ENCODE assay signal across 8 cellular contexts in the genomic region with DNA sequence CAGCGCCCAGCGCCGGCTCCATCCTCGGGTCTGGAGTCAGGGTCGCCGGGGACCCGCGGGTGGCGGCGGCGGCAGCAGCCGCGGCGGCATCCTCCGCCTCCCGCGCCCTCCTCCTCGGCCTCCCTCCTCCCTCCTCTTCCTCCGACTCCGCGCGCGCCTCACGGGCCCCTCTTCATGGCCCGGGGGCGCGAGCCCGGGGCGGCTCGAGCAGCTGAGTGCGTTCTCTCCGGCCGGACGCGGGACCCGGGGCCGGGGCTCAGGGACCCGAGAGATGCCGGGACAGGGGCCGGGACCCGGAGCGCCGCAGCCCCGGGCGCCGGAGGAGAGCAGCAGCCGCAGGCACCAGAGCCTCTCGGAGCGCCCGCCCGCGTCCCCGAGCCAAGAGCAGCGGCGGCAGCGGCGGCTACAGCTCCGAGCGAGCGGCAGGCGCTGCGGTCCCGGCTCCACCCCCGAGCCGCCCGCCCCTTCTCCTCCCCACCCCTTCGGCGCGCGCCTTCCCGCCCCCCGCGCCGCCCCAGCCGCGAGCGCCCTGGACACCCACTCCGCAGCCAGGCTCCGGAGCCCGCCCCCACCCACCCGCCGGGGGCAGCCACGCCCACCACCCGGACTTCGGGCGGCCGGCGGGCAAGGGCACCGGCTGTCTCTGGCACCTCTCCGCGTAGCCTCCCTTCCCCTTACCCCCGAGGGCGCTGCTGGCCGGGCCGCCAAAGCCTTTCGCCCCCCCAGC. TPM values are rescaled to one million over a fixed set of nuclear protein-coding genes. Genes with fewer than 3 reads are reported as not detected.
DNase-seq lines count a peak whose midpoint lies in the region; ATAC-seq, FAIRE-seq and TF ChIP-seq lines count a peak whose summit lies in the region.

A gene with protein sequence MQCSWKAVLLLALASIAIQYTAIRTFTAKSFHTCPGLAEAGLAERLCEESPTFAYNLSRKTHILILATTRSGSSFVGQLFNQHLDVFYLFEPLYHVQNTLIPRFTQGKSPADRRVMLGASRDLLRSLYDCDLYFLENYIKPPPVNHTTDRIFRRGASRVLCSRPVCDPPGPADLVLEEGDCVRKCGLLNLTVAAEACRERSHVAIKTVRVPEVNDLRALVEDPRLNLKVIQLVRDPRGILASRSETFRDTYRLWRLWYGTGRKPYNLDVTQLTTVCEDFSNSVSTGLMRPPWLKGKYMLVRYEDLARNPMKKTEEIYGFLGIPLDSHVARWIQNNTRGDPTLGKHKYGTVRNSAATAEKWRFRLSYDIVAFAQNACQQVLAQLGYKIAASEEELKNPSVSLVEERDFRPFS (minus strand): TSS at position 417 of the 727 bp plus-strand sequence. CDS start 14,699 bp downstream, outside the sequence.

- H3K4me2 ChIP-seq in PC-3 (ENCODE audit: low read length): peak within 1 kb of the TSS; percentile 31; the same call in 1 of the 2 replicates
- peak within 1 kb of the TSS; percentile 42 for H3K4me2 ChIP-seq in HepG2 (ENCODE audit: low read depth, low read length)

- no peaks in the 10 kb centered on the region for H3K4me1 ChIP-seq in PC-3 (ENCODE audit: insufficient read depth, low read length)
- no peaks in the 10 kb centered on the region for H3K4me1 ChIP-seq in HepG2 (ENCODE audit: insufficient read depth, low read length)

- WGBS in HepG2 (ENCODE audit: low lambda C conversion rate): 0% methylated on average over 5 of the region's 96 CpGs

- no peak within 1 kb of the TSS for H3K27ac ChIP-seq in PC-3 (ENCODE audit: low read length)
- no peak within 1 kb of the TSS for H3K27ac ChIP-seq in HepG2 (ENCODE audit: extremely low read length, insufficient read depth, low read length)

- H3K4me3 Mint-ChIP-seq in dendritic cell treated with granulocyte-macrophage colony-stimulating factor and Interleukin-4, amounts not matched to agents 40 ng/mL and 50 ng/mL, for 4 days: peak within 1 kb of the TSS; percentile 48

- H3K9me3 Mint-ChIP-seq in dendritic cell treated with granulocyte-macrophage colony-stimulating factor and Interleukin-4, amounts not matched to agents 40 ng/mL and 50 ng/mL, for 4 days: no peaks in the 10 kb centered on the region

- BruUV-seq in PC-3 (replicated peaks; lab: Mats Ljungman, UMichigan) (no TSS peak), HepG2 (replicated peaks; lab: Mats Ljungman, UMichigan) (no TSS peak)

- TF ChIP-seq POLR2A in HepG2 (IDR thresholded peaks at IDR 0.05; ENCODE audit: insufficient read depth in 1 of 2, low read depth in 2 of 2, low read length in 2 of 2): no peak

- H3K9ac ChIP-seq in PC-3 (ENCODE audit: low read length) (no peak within 1 kb of the TSS), HepG2 (ENCODE audit: insufficient read depth, low read depth, low read length) (no peak within 1 kb of the TSS)

- FAIRE-seq in HepG2 (lab: Jason Lieb, UNC) (no peak), GM19239 (lab: Jason Lieb, UNC) (no peak)

- POLR2A ChIA-PET in PC-3 (lab: Charles Lee; ENCODE audit: unreplicated experiment) (no interaction called here), HepG2 (lab: Yijun Ruan, JAX) (no interaction called here)

- DNase-seq in activated CD4-positive, CD25-positive, alpha-beta regulatory T cell (lab: John Stamatoyannopoulos, UW): no peak
- DNase-seq in PC-3 (no peak), HepG2 (ENCODE audit: low spot score) (no peak), GM19239 (ENCODE audit: insufficient read length, low spot score) (no peak), HCEC 1CT (no peak)
- DNase-seq in stimulated activated naive CD8-positive, alpha-beta T cell treated with anti-CD3 and anti-CD28 coated beads, Interleukin-15, Interleukin-2, amounts not matched to agents 100 U/mL and 50 U/mL, for 24 hours: peak; percentile 36

- in situ Hi-C loops in HepG2 (cut with HindIII; ENCODE audit: extremely low pct_ligation_motif_present, low pct_unique_long_range_greater_than_20kb): no loop called here

- peaks cover 82% of the 10 kb centered on the region for H3K27me3 ChIP-seq in PC-3 (ENCODE audit: low read length)
- peaks cover 33 to 89% of the 10 kb centered on the region in 2 experiments for H3K27me3 ChIP-seq in HepG2 (ENCODE audit: control insufficient read depth in 1 of 2, insufficient read depth in 2 of 2, low read length in 2 of 2)

- H3K4me1 Mint-ChIP-seq in dendritic cell treated with granulocyte-macrophage colony-stimulating factor and Interleukin-4, amounts not matched to agents 40 ng/mL and 50 ng/mL, for 4 days (ENCODE audit: low read depth): no peaks in the 10 kb centered on the region

- ATAC-seq in activated CD4-positive, CD25-positive, alpha-beta regulatory T cell treated with anti-CD3 and anti-CD28 coated beads, Interleukin-2, amount 50 U/mL, for 24 hours: peak; percentile 14 to 21
- ATAC-seq in PC-3 (no peak), HepG2 (peak; percentile 47)
- ATAC-seq in stimulated activated naive CD8-positive, alpha-beta T cell treated with anti-CD3 and anti-CD28 coated beads, Interleukin-15, Interleukin-2, amounts not matched to agents 100 U/mL and 50 U/mL, for 24 hours: peak; percentile 15

- no peak for TF ChIP-seq RAD21 in HepG2 (CRISPR knock-in tag; IDR thresholded peaks at IDR 0.05)

- no peak for TF ChIP-seq EP300 in HepG2 (IDR thresholded peaks at IDR 0.05; ENCODE audit: low read depth in 2 of 2, low read length in 2 of 2)
- no peak for TF ChIP-seq EP300 in HepG2 (CRISPR knock-in tag; IDR thresholded peaks at IDR 0.05; ENCODE audit: borderline replicate concordance)

- H3K9me2 ChIP-seq in PC-3 (replicated peaks; ENCODE audit: low read length): no peaks in the 10 kb centered on the region

- H4K20me1 ChIP-seq in PC-3 (ENCODE audit: low read length): no peaks in the 10 kb centered on the region
- peaks cover 8% of the 10 kb centered on the region; the same call in 1 of the 2 replicates for H4K20me1 ChIP-seq in HepG2 (ENCODE audit: insufficient read depth, low read length)

- peaks cover 81% of the 10 kb centered on the region for H3K27me3 Mint-ChIP-seq in dendritic cell treated with granulocyte-macrophage colony-stimulating factor and Interleukin-4, amounts not matched to agents 40 ng/mL and 50 ng/mL, for 4 days

- no peaks in the 10 kb centered on the region for H3K36me3 Mint-ChIP-seq in dendritic cell treated with granulocyte-macrophage colony-stimulating factor and Interleukin-4, amounts not matched to agents 40 ng/mL and 50 ng/mL, for 4 days (ENCODE audit: low read depth)

- H3K36me3 ChIP-seq in PC-3 (ENCODE audit: low read depth, low read length) (no peaks in the 10 kb centered on the region), HepG2 (replicated peaks in 1 of 2; ENCODE audit: control insufficient read depth in 1 of 2, insufficient read depth in 2 of 2, low read length in 2 of 2) (no peaks in the 10 kb centered on the region)

- no peaks in the 10 kb centered on the region for H3F3A ChIP-seq in PC-3 (ENCODE audit: low read length, unreplicated experiment)

- intact Hi-C loops in PC-3 (cut with micrococcal nuclease) (no loop called here), HepG2 (cut with micrococcal nuclease; ENCODE audit: unreplicated experiment) (no loop called here)
- intact Hi-C loops in dendritic cell treated with granulocyte-macrophage colony-stimulating factor and Interleukin-4, amounts not matched to agents 40 ng/mL and 50 ng/mL, for 4 days (cut with micrococcal nuclease): no loop called here

- TF ChIP-seq CTCF in PC-3 (conservative IDR thresholded peaks at IDR 0.05; ENCODE audit: low read depth, low read length) (no peak), HepG2 (CRISPR knock-in tag; IDR thresholded peaks at IDR 0.05) (no peak)

- no peaks in the 10 kb centered on the region for H3K9me3 ChIP-seq in PC-3 (ENCODE audit: low read length)
- H3K9me3 ChIP-seq in HepG2 (ENCODE audit: low read length): no peaks in the 10 kb centered on the region

- H2AFZ ChIP-seq in PC-3 (ENCODE audit: low read length) (no peak within 1 kb of the TSS), HepG2 (ENCODE audit: low read length) (no peak within 1 kb of the TSS)

- H3K79me2 ChIP-seq in PC-3 (ENCODE audit: low read length) (no peaks in the 10 kb centered on the region), HepG2 (ENCODE audit: insufficient read depth, low read length) (no peaks in the 10 kb centered on the region)

- H3K27ac Mint-ChIP-seq in dendritic cell treated with granulocyte-macrophage colony-stimulating factor and Interleukin-4, amounts not matched to agents 40 ng/mL and 50 ng/mL, for 4 days: no peak within 1 kb of the TSS

- peak within 1 kb of the TSS; percentile 32; the same call in 1 of the 2 replicates for H3K4me3 ChIP-seq in PC-3 (ENCODE audit: low read length)
- H3K4me3 ChIP-seq in HepG2 (replicated peaks in 1 of 3; ENCODE audit: insufficient read depth in 1 of 3, low read depth in 2 of 3, low read length in 3 of 3): peak within 1 kb of the TSS in 1 of 3 experiments; percentile 54; a peak in 2 of 6 replicates

- CTCF ChIA-PET in PC-3 (lab: Charles Lee) (no interaction called here), HepG2 (lab: Yijun Ruan, JAX; ENCODE audit: low intra/inter-chr PET ratio, low total read pairs) (no interaction called here)

TF ChIP-seq in HepG2, 621 proteins besides CTCF, POLR2A, EP300 and RAD21 (continues in another document):
- TF ChIP-seq ZBTB7B (CRISPR knock-in tag; IDR thresholded peaks at IDR 0.05) (no peak), CAMTA2 (CRISPR knock-in tag; IDR thresholded peaks at IDR 0.05; ENCODE audit: borderline replicate concordance) (no peak), KDM3A (CRISPR knock-in tag; IDR thresholded peaks at IDR 0.05; ENCODE audit: low read depth) (no peak)

RNA-seq across cellular contexts. Expression of the gene that starts here (rescaled TPM):
- total RNA-seq in PC-3 (2014; rRNA removed): not detected in 2 replicates
- total RNA-seq in HepG2 (2016; rRNA removed; fragmentation: Illumina TruSeq; extraction: Trizol): not detected in 2 replicates
- total RNA-seq in HepG2 (2016; cell fraction: cytosol; rRNA removed; fragmentation: Illumina TruSeq; extraction: Trizol; ENCODE audit: low read depth): not detected in 2 replicates
- total RNA-seq in HepG2 (2016; cell fraction: insoluble cytoplasmic fraction; rRNA removed; fragmentation: Illumina TruSeq; extraction: Trizol): not detected in 2 replicates
- total RNA-seq in HepG2 (2016; cell fraction: membrane; rRNA removed; fragmentation: Illumina TruSeq; extraction: Trizol): not detected in 2 replicates
- total RNA-seq in HepG2 (2016; cell fraction: nucleus; rRNA removed; fragmentation: Illumina TruSeq; extraction: Trizol): not detected in 2 replicates
- polyA plus RNA-seq in HepG2 (2011; rRNA removed): not detected in 2 replicates
- polyA plus RNA-seq in HepG2 (2011; cell fraction: cytosol; rRNA removed): not detected in 2 replicates
- not detected in 2 replicates for polyA plus RNA-seq in HepG2 (2011; cell fraction: nucleus; rRNA removed)
- not detected in 2 replicates for polyA plus RNA-seq in HepG2 (2012)
- polyA plus RNA-seq in HepG2 (2016; cell fraction: cytosol; fragmentation: Illumina TruSeq; extraction: Trizol; ENCODE audit: low read depth): not detected in 2 replicates
- polyA plus RNA-seq in HepG2 (2016; cell fraction: insoluble cytoplasmic fraction; fragmentation: Illumina TruSeq; extraction: Trizol; ENCODE audit: low read depth): not detected in 2 replicates
- not detected in 2 replicates for polyA plus RNA-seq in HepG2 (2016; cell fraction: membrane; fragmentation: Illumina TruSeq; extraction: Trizol; ENCODE audit: low read depth)
- polyA plus RNA-seq in HepG2 (2016; cell fraction: nucleus; fragmentation: Illumina TruSeq; extraction: Trizol; ENCODE audit: insufficient read depth, low read depth): not detected in 2 replicates
- polyA minus RNA-seq in HepG2 (2011; rRNA and poly(A)+ RNA removed; ENCODE audit: low replicate concordance): not detected in 2 replicates
- polyA minus RNA-seq in HepG2 (2011; cell fraction: cytosol; rRNA and poly(A)+ RNA removed): not detected in 2 replicates
- not detected in 2 replicates for polyA minus RNA-seq in HepG2 (2011; cell fraction: nucleus; rRNA and poly(A)+ RNA removed)

Comparison
In these comparisons a context has a peak if more than half of its experiments do, and no peak if none do; other contexts are left out.
1. Peak in ATAC-seq and H3K4me2 ChIP-seq in HepG2; RNA of the gene not detected or under 1 TPM.